8 cellular contexts compared by ENCODE assay signal in genomic region chr10:32378371-32379301, GRCh38. TPM values are rescaled to one million over a fixed set of nuclear protein-coding genes. Genes with fewer than 3 reads are reported as not detected.
DNase-seq lines count a peak whose midpoint lies in the region; ATAC-seq, FAIRE-seq and TF ChIP-seq lines count a peak whose summit lies in the region.

No MANE protein-coding gene starts in this region.

- TF ChIP-seq CTCF in 22Rv1 (IDR thresholded peaks at IDR 0.05) (no peak), gastrocnemius medialis (IDR thresholded peaks at IDR 0.05 in 4 of 5, conservative IDR thresholded peaks at IDR 0.05 in 1 of 5) (peak in 1 of 5 experiments; percentile 9)

- H3K4me3 ChIP-seq in iPS-11a (ENCODE audit: low read depth, low read length) (peak overlapping the region; percentile 74), gastrocnemius medialis (peak overlapping the region; percentile 66 to 88 (median 78))

- no peaks in the 10 kb centered on the region for H3K9me3 ChIP-seq in gastrocnemius medialis

- DNase-seq in NCI-H2107 (lab: John Stamatoyannopoulos, UW) = peak; percentile 58
- DNase-seq in brain pericyte (ENCODE audit: low read depth, low spot score) = peak; percentile 26
- peak; percentile 93 to 95 for DNase-seq in gastrocnemius medialis

- ATAC-seq in GM18520 (IDR thresholded peaks at IDR 0.05; ENCODE audit: unreplicated experiment) (peak; percentile 84), HG03060 (IDR thresholded peaks at IDR 0.05; ENCODE audit: low read depth, unreplicated experiment) (peak; percentile 85), gastrocnemius medialis (peak; percentile 94 to 96)

- in situ Hi-C loops in gastrocnemius medialis (cut with MboI; ENCODE audit: low sequenced_read_pairs in 4 of 4) = loop anchor here in 2 of 4 donors (5.0 to 10.0 kb wide), 4 partner anchors 64 to 324 kb away; partner anchors contain the start of genes CCDC7 (in 1 of the 2) and KIF5B (in 1 of the 2)

- peaks cover 30 to 37% of the 10 kb centered on the region in 2 donors for H3K4me1 ChIP-seq in gastrocnemius medialis

- TF ChIP-seq POLR2A in gastrocnemius medialis (IDR thresholded peaks at IDR 0.05) = peak; percentile 34 to 55

- intact Hi-C loops in gastrocnemius medialis (cut with DNase I; ENCODE audit: low total_unique reads) = loop anchor here (2.0 to 10.0 kb wide), 4 partner anchors 68 to 579 kb away; partner anchors contain the start of genes ARHGAP12, CCDC7 and ITGB1

- H3K27me3 ChIP-seq in gastrocnemius medialis = no peaks in the 10 kb centered on the region

- no peaks in the 10 kb centered on the region for H3K36me3 ChIP-seq in gastrocnemius medialis

- FAIRE-seq in TTC549 (lab: Jason Lieb, UNC) = peak; percentile 77

- H3K27ac ChIP-seq in 22Rv1 = peak overlapping the region; percentile 79
- peak overlapping the region; percentile 80 to 93 (median 84) for H3K27ac ChIP-seq in gastrocnemius medialis

RNA-seq across cellular contexts. Expression of gene EPC1, which starts 31.7 kb away (rescaled TPM):
- total RNA-seq in gastrocnemius medialis = 10 to 100 TPM; 25.0 to 37.9 (median 29.3) TPM

Comparison
In these comparisons a context has a peak if more than half of its experiments do, and no peak if none do; other contexts are left out.
1. Peak in every context shown above with its lines: DNase-seq, ATAC-seq, H3K4me3 ChIP-seq and H3K27ac ChIP-seq.
2. DNase-seq: peak in every context shown above with its lines; median percentile 94 in gastrocnemius medialis; 58 in NCI-H2107; 26 in brain pericyte.